Comparison of ENCODE assay signal across 1 cellular context in genomic region chr2:155842103-155842502, GRCh38.
TF ChIP-seq lines count a peak whose summit lies in the region.

No MANE protein-coding gene starts in this region.

TF ChIP-seq in SK-N-SH treated with all-trans-retinoic acid at 6 μM for 48 hours, 23 proteins besides CTCF, POLR2A, EP300 and RAD21 (continued from another document):
- no peak for TF ChIP-seq POU6F1 (CRISPR knock-in tag; IDR thresholded peaks at IDR 0.05; ENCODE audit: borderline replicate concordance, low read depth)
- no peak for TF ChIP-seq ESRRG (CRISPR knock-in tag; IDR thresholded peaks at IDR 0.05)
- TF ChIP-seq CSRNP3 (CRISPR knock-in tag; IDR thresholded peaks at IDR 0.05), result no peak
- TF ChIP-seq ZFP3 (CRISPR knock-in tag; IDR thresholded peaks at IDR 0.05), result no peak
- no peak for TF ChIP-seq TSHZ2 (CRISPR knock-in tag; IDR thresholded peaks at IDR 0.05)
- TF ChIP-seq OSR1 (CRISPR knock-in tag; IDR thresholded peaks at IDR 0.05), result no peak
- no peak for TF ChIP-seq SNAI2 (CRISPR knock-in tag; IDR thresholded peaks at IDR 0.05)
- TF ChIP-seq CREB5 (CRISPR knock-in tag; IDR thresholded peaks at IDR 0.05; ENCODE audit: low read depth), result no peak
- no peak for TF ChIP-seq PATZ1 (CRISPR knock-in tag; IDR thresholded peaks at IDR 0.05; ENCODE audit: borderline replicate concordance)
TF ChIP-seq in SK-N-SH treated with all-trans-retinoic acid at 6 μM for 48 hours: peak in this region for 0.
